21 cellular contexts compared by ENCODE assay signal in the genomic region with DNA sequence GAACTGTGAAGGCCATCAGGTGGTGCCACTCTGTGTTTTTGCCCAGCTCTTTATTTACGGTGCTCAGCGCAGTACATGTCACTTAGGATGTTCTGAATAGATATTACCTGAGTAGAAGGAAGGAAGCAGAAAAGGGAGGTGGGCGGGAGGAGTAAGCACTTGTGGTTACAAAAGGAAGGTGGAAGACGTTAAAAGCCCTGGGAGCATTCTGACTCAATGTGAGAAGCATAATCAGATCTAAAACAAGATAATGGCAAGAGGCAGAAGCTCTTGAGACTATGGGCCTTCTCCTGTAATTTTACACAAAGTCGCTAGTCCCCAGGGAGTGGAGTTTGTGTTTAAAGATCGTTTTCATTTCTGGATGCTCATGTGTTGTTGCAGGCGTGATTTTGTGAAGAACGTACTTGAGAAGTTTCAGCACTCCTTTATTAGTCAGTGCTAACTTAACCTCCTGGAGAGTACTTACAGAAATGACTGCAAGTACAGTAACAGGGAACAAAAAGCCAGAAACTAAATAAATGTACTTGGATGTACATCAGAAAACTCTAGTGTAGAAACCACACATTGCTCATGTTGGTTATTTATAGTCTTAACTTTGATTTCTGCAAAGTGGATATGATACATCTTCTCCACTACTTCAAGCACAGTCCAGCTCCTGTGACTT.
DNase-seq lines count a peak whose midpoint lies in the region; ATAC-seq and TF ChIP-seq lines count a peak whose summit lies in the region.
"Had no signal": no experiment of that assay in that cellular context is flagged by ENCODE, and none has a peak within 500 bp of the region (broad histone marks: within the 10 kb centered on the region; RNA-seq: fewer than 3 reads in every experiment).

No MANE protein-coding gene starts in this region.

- no peaks in the 10 kb centered on the region for H3K9me3 ChIP-seq in A673 (ENCODE audit: low read depth, low read length, poor library complexity, severe bottlenecking)
- no peaks in the 10 kb centered on the region for H3K9me3 ChIP-seq in Caco-2
- H3K9me3 ChIP-seq: MG63, thoracic aorta had no signal

- no TSS peak for BruUV-seq in A673 (replicated peaks; lab: Mats Ljungman, UMichigan)
- no TSS peak for BruUV-seq in Caco-2 (replicated peaks; lab: Mats Ljungman, UMichigan)

- no peaks in the 10 kb centered on the region for H3K4me1 Mint-ChIP-seq in Caco-2 (ENCODE audit: low read depth, unreplicated experiment)

- DNase-seq in A673 (ENCODE audit: low spot score) (peak; percentile 13), GM06990 (ENCODE audit: extremely low read depth, insufficient read length) (peak; percentile 2), activated T-cell treated with anti-CD3 and anti-CD28 coated beads for 4 hours (peak; percentile 5), islet precursor cell (peak; percentile 59), Caco-2 (no peak), T1000 (lab: John Stamatoyannopoulos, UW) (no peak), GM10266 (ENCODE audit: extremely low spot score) (no peak)
- DNase-seq: activated CD4-positive, CD25-positive, alpha-beta regulatory T cell; activated gamma-delta T cell treated with Interleukin-2 at 50 U/mL for 16 hours; AML-193; DMS79; effector memory CD8-positive, alpha-beta T cell; mesenchymal stem cell; MG63; NCI-H2081; NCI-H748 treated with DMSO at 0.1 percent for 48 hours; RPMI8226; small intestine had no signal

- H3K27ac ChIP-seq in A673 (ENCODE audit: low read depth, low read length, poor library complexity, severe bottlenecking), result no peak overlapping the region
- H3K27ac ChIP-seq: cardiac muscle cell, thoracic aorta had no signal

- intact Hi-C loops in A673 (cut with micrococcal nuclease; ENCODE audit: unreplicated experiment) (no loop called here), Caco-2 (cut with micrococcal nuclease; ENCODE audit: unreplicated experiment) (no loop called here)

- no peaks in the 10 kb centered on the region for H3K27me3 Mint-ChIP-seq in Caco-2 (ENCODE audit: insufficient read depth, unreplicated experiment)

- no peak overlapping the region for H3K4me3 Mint-ChIP-seq in Caco-2 (ENCODE audit: unreplicated experiment)
- H3K4me3 Mint-ChIP-seq: effector memory CD8-positive, alpha-beta T cell had no signal

- H3K36me3 ChIP-seq in A673 (ENCODE audit: insufficient read depth, low read length, poor library complexity, severe bottlenecking) (no peaks in the 10 kb centered on the region), GM06990 (ENCODE audit: control insufficient read depth, insufficient read depth, low read length) (no peaks in the 10 kb centered on the region), Caco-2 (ENCODE audit: control insufficient read depth, insufficient read depth, low read length) (no peaks in the 10 kb centered on the region)
- H3K36me3 ChIP-seq: cardiac muscle cell, MG63, thoracic aorta had no signal

- ATAC-seq in GM21619 (IDR thresholded peaks at IDR 0.05; ENCODE audit: unreplicated experiment), result no peak
- ATAC-seq: effector memory CD8-positive, alpha-beta T cell had no signal

- POLR2A ChIA-PET in A673 (lab: Charles Lee; ENCODE audit: low non-redundant PET) (no interaction called here), Caco-2 (lab: Charles Lee) (no interaction called here)

- no peak overlapping the region for H3K27ac Mint-ChIP-seq in Caco-2 (ENCODE audit: unreplicated experiment)

- TF ChIP-seq CTCF in A673 (conservative IDR thresholded peaks at IDR 0.05; ENCODE audit: low read depth, low read length), result no peak
- no peak for TF ChIP-seq CTCF in GM06990 (IDR thresholded peaks at IDR 0.05; ENCODE audit: insufficient read depth, low read length, poor library complexity, severe bottlenecking)
- TF ChIP-seq CTCF in Caco-2 (IDR thresholded peaks at IDR 0.05; ENCODE audit: insufficient read depth in 1 of 2, low read depth in 1 of 2, low read length in 1 of 2, severe bottlenecking in 1 of 2, unreplicated experiment in 1 of 2), result no peak
- TF ChIP-seq CTCF in GM10266 (IDR thresholded peaks at IDR 0.05; ENCODE audit: control insufficient read depth, insufficient read depth, low read depth, missing control alignments), result no peak

- H3K36me3 Mint-ChIP-seq in Caco-2 (ENCODE audit: insufficient read depth, unreplicated experiment), result no peaks in the 10 kb centered on the region

- H3K4me1 ChIP-seq in A673 (ENCODE audit: insufficient read depth, low read length, poor library complexity, severe bottlenecking) (no peaks in the 10 kb centered on the region), Caco-2 (no peaks in the 10 kb centered on the region)

- H3K9me3 Mint-ChIP-seq in Caco-2 (ENCODE audit: unreplicated experiment), result no peaks in the 10 kb centered on the region
- H3K9me3 Mint-ChIP-seq: effector memory CD8-positive, alpha-beta T cell had no signal

- H3K4me3 ChIP-seq in A673 (ENCODE audit: low read depth, low read length, poor library complexity, severe bottlenecking), result no peak overlapping the region
- H3K4me3 ChIP-seq in GM06990 (replicated peaks; ENCODE audit: low read depth, low read length), result no peak overlapping the region
- no peak overlapping the region for H3K4me3 ChIP-seq in Caco-2 (ENCODE audit: low read depth, low read length)
- H3K4me3 ChIP-seq: cardiac muscle cell, MG63, thoracic aorta had no signal

- CTCF ChIA-PET in A673 (lab: Charles Lee), result no interaction called here
- CTCF ChIA-PET in Caco-2 (lab: Charles Lee), result no interaction called here

- H3K27me3 ChIP-seq in A673 (replicated peaks; ENCODE audit: insufficient read depth, low read depth, low read length, poor library complexity) (no peaks in the 10 kb centered on the region), GM06990 (replicated peaks; ENCODE audit: control insufficient read depth, insufficient read depth, low read length) (no peaks in the 10 kb centered on the region), Caco-2 (replicated peaks; ENCODE audit: control insufficient read depth, insufficient read depth, low read length) (no peaks in the 10 kb centered on the region)
- H3K27me3 ChIP-seq: cardiac muscle cell, MG63 had no signal

Comparison
In these comparisons a context has a peak if more than half of its experiments do, and no peak if none do; other contexts are left out.
1. DNase-seq: peak in A673 (single experiment), GM06990 (single experiment), activated T-cell treated with anti-CD3 and anti-CD28 coated beads for 4 hours (single experiment) and islet precursor cell (single experiment); none in Caco-2 (0 of 2), T1000 (single experiment) and GM10266 (single experiment).